Comparison of ENCODE assay signal across 12 cellular contexts in genomic region chr3:189941679-189942078, GRCh38.
DNase-seq lines count a peak whose midpoint lies in the region; ATAC-seq, FAIRE-seq and TF ChIP-seq lines count a peak whose summit lies in the region.
"Had no signal": no experiment of that assay in that cellular context is flagged by ENCODE, and none has a peak within 500 bp of the region (broad histone marks: within the 10 kb centered on the region; RNA-seq: fewer than 3 reads in every experiment).

No MANE protein-coding gene starts in this region.

- H3K27ac ChIP-seq in pancreas, result peak overlapping the region; percentile 57 to 84 (median 74)
- no peak overlapping the region for H3K27ac ChIP-seq in WERI-Rb-1

- no peak for FAIRE-seq in pancreas (lab: Jason Lieb, UNC)
- FAIRE-seq: HTR-8/SVneo had no signal

- peaks cover 9 to 16% (median 12%) of the 10 kb centered on the region in 3 donors for H3K4me1 ChIP-seq in pancreas

- no peak overlapping the region for H3K4me3 ChIP-seq in epithelial cell of esophagus (ENCODE audit: low read length)
- no peak overlapping the region for H3K4me3 ChIP-seq in pancreas
- H3K4me3 ChIP-seq in WERI-Rb-1 (ENCODE audit: low read depth, low read length), result no peak overlapping the region

- H3K27me3 ChIP-seq in pancreas, result no peaks in the 10 kb centered on the region
- H3K27me3 ChIP-seq in WERI-Rb-1 (ENCODE audit: insufficient read depth, low read depth, severe bottlenecking), result no peaks in the 10 kb centered on the region

- no peaks in the 10 kb centered on the region for H3K9me3 ChIP-seq in pancreas
- no peaks in the 10 kb centered on the region for H3K9me3 ChIP-seq in WERI-Rb-1 (ENCODE audit: severe bottlenecking)

- peak; percentile 88 to 92 (median 92) for ATAC-seq in pancreas
- no peak for ATAC-seq in GM21447 (IDR thresholded peaks at IDR 0.05; ENCODE audit: unreplicated experiment)
- no peak for ATAC-seq in GM18870 (IDR thresholded peaks at IDR 0.05; ENCODE audit: unreplicated experiment)

- 25 to 27% methylated on average over 2 of the region's 2 CpGs for WGBS in pancreas, 2 donors

- H3K36me3 ChIP-seq in pancreas (no peaks in the 10 kb centered on the region), WERI-Rb-1 (no peaks in the 10 kb centered on the region)

- TF ChIP-seq CTCF in epithelial cell of esophagus (IDR thresholded peaks at IDR 0.05; ENCODE audit: insufficient read depth, low read depth, low read length, missing control alignments) (no peak), pancreas (IDR thresholded peaks at IDR 0.05) (no peak), WERI-Rb-1 (IDR thresholded peaks at IDR 0.05; ENCODE audit: low read depth, low read length) (no peak)

- intact Hi-C loops in pancreas (cut with DNase I), result no loop called here

- DNase-seq in NCI-H526 (lab: John Stamatoyannopoulos, UW), result peak; percentile 17 to 25
- no peak for DNase-seq in NCI-H526 treated with DMSO at 0.1 percent for 48 hours (lab: John Stamatoyannopoulos, UW)
- DNase-seq in NCI-H1105 treated with DMSO at 0.1 percent for 48 hours (lab: John Stamatoyannopoulos, UW), result peak; percentile 31
- peak; percentile 85 for DNase-seq in epithelial cell of esophagus (ENCODE audit: low read depth)
- peak in 3 of 6 donors; percentile 32 to 46 (median 39) for DNase-seq in pancreas
- DNase-seq in WERI-Rb-1, result no peak
- DNase-seq: activated naive CD4-positive, alpha-beta T cell treated with anti-CD3 and anti-CD28 coated beads for 36 hours; immature natural killer cell; NCI-H524 had no signal

Comparison
In these comparisons a context has a peak if more than half of its experiments do, and no peak if none do; other contexts are left out.
1. DNase-seq: peak in NCI-H526 (2 of 2), NCI-H1105 treated with DMSO at 0.1 percent for 48 hours (single experiment) and epithelial cell of esophagus (single experiment); none in NCI-H526 treated with DMSO at 0.1 percent for 48 hours (single experiment) and WERI-Rb-1 (single experiment).
2. ATAC-seq: peak in pancreas (4 of 4); none in GM21447 (single experiment) and GM18870 (single experiment).